18 cellular contexts compared by ENCODE assay signal in the genomic region with DNA sequence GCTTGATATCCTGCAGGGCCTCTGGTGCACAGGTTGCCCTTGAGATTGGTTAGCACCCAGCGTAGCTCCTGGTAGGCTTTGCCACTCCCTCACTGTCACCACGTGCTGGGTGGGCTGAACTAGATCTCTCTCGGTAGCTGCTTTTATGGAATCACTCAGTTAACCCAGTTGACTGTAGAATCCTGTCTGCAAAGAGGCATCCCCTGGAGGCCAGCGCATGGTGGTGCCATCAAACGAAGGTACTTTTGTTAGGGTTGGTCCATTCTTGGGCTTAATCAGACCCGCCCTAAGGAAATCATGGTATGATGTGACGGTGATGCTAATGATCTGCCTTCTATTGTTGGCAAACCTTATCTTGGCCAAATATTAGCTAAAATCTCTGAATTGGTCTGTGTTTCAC.
"Had no signal": no experiment of that assay in that cellular context is flagged by ENCODE, and none has a peak within 500 bp of the region (broad histone marks: within the 10 kb centered on the region; RNA-seq: fewer than 3 reads in every experiment).

No MANE protein-coding gene starts in this region.

- H3K4me1 Mint-ChIP-seq: activated CD4-positive, alpha-beta memory T cell treated with anti-CD3 and anti-CD28 coated beads, Interleukin-2, amount 10 ng/mL, durations not matched to agents 7 days and 5 days had no signal

- H3K27me3 Mint-ChIP-seq: activated CD4-positive, alpha-beta memory T cell treated with anti-CD3 and anti-CD28 coated beads, Interleukin-2, amount 10 ng/mL, durations not matched to agents 7 days and 5 days; activated CD4-positive, alpha-beta T cell treated with anti-CD3 and anti-CD28 coated beads for 36 hours; activated T-cell treated with anti-CD3 and anti-CD28 coated beads, Interleukin-2, amount 50 U/mL, for 24 hours; memory B cell; stimulated activated naive CD8-positive, alpha-beta T cell treated with anti-CD3 and anti-CD28 coated beads, Interleukin-15, Interleukin-2, amounts not matched to agents 100 ng/mL and 50 ng/mL, for 24 hours; T-helper 17 cell had no signal

- H3K9me3 Mint-ChIP-seq: activated CD4-positive, alpha-beta memory T cell treated with anti-CD3 and anti-CD28 coated beads, Interleukin-2, amount 10 ng/mL, durations not matched to agents 7 days and 5 days; activated T-cell treated with anti-CD3 and anti-CD28 coated beads, Interleukin-2, amount 50 U/mL, for 24 hours; memory B cell; natural killer cell; stimulated activated naive CD8-positive, alpha-beta T cell treated with anti-CD3 and anti-CD28 coated beads, Interleukin-15, Interleukin-2, amounts not matched to agents 100 ng/mL and 50 ng/mL, for 24 hours had no signal

- FAIRE-seq: endometrium, kidney had no signal

- H3K36me3 Mint-ChIP-seq: natural killer cell had no signal

- H3K27me3 ChIP-seq: hepatocyte, suprapubic skin had no signal

- H3K4me3 ChIP-seq: hepatocyte, left ventricle myocardium inferior, smooth muscle cell, suprapubic skin had no signal

- DNase-seq: activated CD4-positive, alpha-beta memory T cell treated with anti-CD3 and anti-CD28 coated beads, Interleukin-2, amount 10 ng/mL, durations not matched to agents 7 days and 5 days; activated CD4-positive, alpha-beta T cell treated with anti-CD3 and anti-CD28 coated beads for 36 hours; activated naive CD4-positive, alpha-beta T cell treated with anti-CD3 and anti-CD28 coated beads, Interleukin-2, amount 50 U/mL, for 16 hours; activated T-cell treated with anti-CD3 and anti-CD28 coated beads, Interleukin-2, amount 50 U/mL, for 24 hours; kidney; left ventricle myocardium inferior; natural killer cell; nucleus accumbens; right cardiac atrium; T-helper 17 cell; WERI-Rb-1 had no signal

- H3K9me3 ChIP-seq: left ventricle myocardium inferior, suprapubic skin had no signal

- ATAC-seq: activated CD4-positive, alpha-beta T cell treated with anti-CD3 and anti-CD28 coated beads for 36 hours; esophagus mucosa; natural killer cell; right cardiac atrium; T-helper 17 cell had no signal

- H3K27ac Mint-ChIP-seq: activated CD4-positive, alpha-beta memory T cell treated with anti-CD3 and anti-CD28 coated beads, Interleukin-2, amount 10 ng/mL, durations not matched to agents 7 days and 5 days; activated CD4-positive, alpha-beta T cell treated with anti-CD3 and anti-CD28 coated beads for 36 hours; activated T-cell treated with anti-CD3 and anti-CD28 coated beads, Interleukin-2, amount 50 U/mL, for 24 hours; memory B cell; natural killer cell; stimulated activated naive CD8-positive, alpha-beta T cell treated with anti-CD3 and anti-CD28 coated beads, Interleukin-15, Interleukin-2, amounts not matched to agents 100 ng/mL and 50 ng/mL, for 24 hours; T-helper 17 cell had no signal

- H3K27ac ChIP-seq: hepatocyte, left ventricle myocardium inferior, suprapubic skin, WERI-Rb-1 had no signal

- H3K4me3 Mint-ChIP-seq: activated CD4-positive, alpha-beta memory T cell treated with anti-CD3 and anti-CD28 coated beads, Interleukin-2, amount 10 ng/mL, durations not matched to agents 7 days and 5 days; activated CD4-positive, alpha-beta T cell treated with anti-CD3 and anti-CD28 coated beads for 36 hours; activated T-cell treated with anti-CD3 and anti-CD28 coated beads, Interleukin-2, amount 50 U/mL, for 24 hours; memory B cell; natural killer cell; stimulated activated naive CD8-positive, alpha-beta T cell treated with anti-CD3 and anti-CD28 coated beads, Interleukin-15, Interleukin-2, amounts not matched to agents 100 ng/mL and 50 ng/mL, for 24 hours; T-helper 17 cell had no signal

- H3K36me3 ChIP-seq: left ventricle myocardium inferior, suprapubic skin, WERI-Rb-1 had no signal
